Comparison of ENCODE assay signal across 26 cellular contexts in the genomic region with DNA sequence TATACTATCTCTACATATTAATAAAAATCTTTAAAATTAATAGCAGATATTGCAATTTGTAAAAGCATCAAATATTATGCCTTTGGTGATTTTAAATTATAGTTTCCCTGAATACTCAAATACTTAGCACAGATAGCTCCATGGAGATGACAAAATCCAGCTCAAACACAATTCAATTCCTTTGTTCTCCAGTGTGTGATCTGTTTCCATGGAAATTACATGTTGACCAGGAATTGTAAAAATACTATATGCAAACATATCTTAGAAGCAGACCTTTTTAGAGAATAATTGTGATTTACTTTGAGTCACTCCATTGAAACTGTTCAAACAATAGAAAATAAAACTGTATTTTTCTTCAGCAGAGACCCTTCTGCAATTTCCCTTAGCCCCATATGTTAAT.
"Had no signal": no experiment of that assay in that cellular context is flagged by ENCODE, and none has a peak within 500 bp of the region (broad histone marks: within the 10 kb centered on the region; RNA-seq: fewer than 3 reads in every experiment).

No MANE protein-coding gene starts in this region.

- DNase-seq: effector memory CD8-positive, alpha-beta T cell; erythroblast; esophagus squamous epithelium; foreskin melanocyte; glutamatergic neuron; heart right ventricle; hippocampal formation; islet precursor cell; kidney glomerular epithelial cell; left ventricle myocardium superior; lower lobe of right lung; natural killer cell; occipital lobe; ovary; psoas muscle; right cardiac atrium; sigmoid colon; stimulated activated CD4-positive, alpha-beta T cell treated with anti-CD3 and anti-CD28 coated beads, Interleukin-2, amount 100 ng/mL, for 24 hours; stimulated activated CD4-positive, alpha-beta T cell treated with anti-CD3 and anti-CD28 coated beads, Interleukin-4, amount 100 ng/mL, for 24 hours; stimulated activated naive CD8-positive, alpha-beta T cell treated with anti-CD3 and anti-CD28 coated beads, Interleukin-15, Interleukin-2, amounts not matched to agents 100 U/mL and 50 U/mL, for 24 hours; substantia nigra; testis; tibial artery had no signal

- H3K36me3 ChIP-seq: esophagus squamous epithelium, heart right ventricle, lower lobe of right lung, ovary, sigmoid colon, tibial artery had no signal

- H3K9me3 ChIP-seq: esophagus squamous epithelium, lower lobe of right lung, ovary, psoas muscle, sigmoid colon, testis had no signal

- H3K4me3 Mint-ChIP-seq: effector memory CD8-positive, alpha-beta T cell; natural killer cell; stimulated activated effector memory CD8-positive, alpha-beta T cell treated with anti-CD3 and anti-CD28 coated beads, Interleukin-12 subunit alpha, Interleukin-12 subunit beta, amount 100 ng/mL, for 72 hours; type B pancreatic cell had no signal

- H3K4me3 ChIP-seq: esophagus squamous epithelium, heart right ventricle, lower lobe of right lung, ovary, psoas muscle, sigmoid colon, testis, tibial artery had no signal

- H3K27ac ChIP-seq: esophagus squamous epithelium, heart right ventricle, lower lobe of right lung, ovary, psoas muscle, sigmoid colon, testis, tibial artery had no signal

- H3K4me1 Mint-ChIP-seq: natural killer cell; stimulated activated effector memory CD8-positive, alpha-beta T cell treated with anti-CD3 and anti-CD28 coated beads, Interleukin-12 subunit alpha, Interleukin-12 subunit beta, amount 100 ng/mL, for 72 hours had no signal

- FAIRE-seq: endometrium had no signal

- H3K36me3 Mint-ChIP-seq: stimulated activated effector memory CD8-positive, alpha-beta T cell treated with anti-CD3 and anti-CD28 coated beads, Interleukin-12 subunit alpha, Interleukin-12 subunit beta, amount 100 ng/mL, for 72 hours; type B pancreatic cell had no signal

- H3K4me1 ChIP-seq: heart right ventricle, lower lobe of right lung, psoas muscle, sigmoid colon, testis, tibial artery had no signal

- H3K27me3 ChIP-seq: esophagus squamous epithelium, ovary, sigmoid colon, testis had no signal

- H3K27ac Mint-ChIP-seq: effector memory CD8-positive, alpha-beta T cell; natural killer cell; stimulated activated effector memory CD8-positive, alpha-beta T cell treated with anti-CD3 and anti-CD28 coated beads, Interleukin-12 subunit alpha, Interleukin-12 subunit beta, amount 100 ng/mL, for 72 hours; type B pancreatic cell had no signal

- ATAC-seq: effector memory CD8-positive, alpha-beta T cell; heart right ventricle; left ventricle myocardium superior; lower lobe of right lung; natural killer cell; psoas muscle; right cardiac atrium; stimulated activated effector memory CD8-positive, alpha-beta T cell treated with anti-CD3 and anti-CD28 coated beads, Interleukin-12 subunit alpha, Interleukin-12 subunit beta, amount 100 ng/mL, for 72 hours; stimulated activated naive CD8-positive, alpha-beta T cell treated with anti-CD3 and anti-CD28 coated beads, Interleukin-15, Interleukin-2, amounts not matched to agents 100 U/mL and 50 U/mL, for 24 hours had no signal
